Comparison of ENCODE assay signal across 1 cellular context in the genomic region with DNA sequence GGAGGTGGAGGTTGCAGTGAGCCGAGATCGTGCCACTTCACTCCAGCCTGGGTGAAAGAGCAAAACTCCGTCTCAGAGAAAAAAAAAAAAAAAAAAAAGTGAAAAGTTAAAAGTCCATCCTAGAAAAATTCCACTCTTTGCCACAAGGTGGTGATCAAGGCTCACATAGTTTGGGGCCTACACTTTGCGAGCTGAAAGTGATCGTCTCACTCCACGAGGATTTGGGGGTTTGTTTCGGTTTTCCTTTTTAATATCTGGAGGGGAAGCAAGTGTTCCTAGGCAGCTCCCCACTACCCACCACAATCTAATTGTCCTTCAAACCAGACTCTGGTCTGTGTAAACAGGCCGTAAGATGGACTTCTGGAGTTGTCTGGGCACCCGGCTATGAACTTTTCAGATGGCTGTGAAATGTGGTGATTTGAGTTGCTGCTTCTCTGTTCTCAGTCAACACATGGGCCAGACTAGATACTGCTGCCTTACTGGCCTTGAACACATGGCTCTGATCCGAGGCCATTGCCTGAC.
TF ChIP-seq lines count a peak whose summit lies in the region.

No MANE protein-coding gene starts in this region.

TF ChIP-seq in Ishikawa, 13 proteins besides CTCF, POLR2A, EP300 and RAD21 (continued from another document):
- TF ChIP-seq, protein P1, sequence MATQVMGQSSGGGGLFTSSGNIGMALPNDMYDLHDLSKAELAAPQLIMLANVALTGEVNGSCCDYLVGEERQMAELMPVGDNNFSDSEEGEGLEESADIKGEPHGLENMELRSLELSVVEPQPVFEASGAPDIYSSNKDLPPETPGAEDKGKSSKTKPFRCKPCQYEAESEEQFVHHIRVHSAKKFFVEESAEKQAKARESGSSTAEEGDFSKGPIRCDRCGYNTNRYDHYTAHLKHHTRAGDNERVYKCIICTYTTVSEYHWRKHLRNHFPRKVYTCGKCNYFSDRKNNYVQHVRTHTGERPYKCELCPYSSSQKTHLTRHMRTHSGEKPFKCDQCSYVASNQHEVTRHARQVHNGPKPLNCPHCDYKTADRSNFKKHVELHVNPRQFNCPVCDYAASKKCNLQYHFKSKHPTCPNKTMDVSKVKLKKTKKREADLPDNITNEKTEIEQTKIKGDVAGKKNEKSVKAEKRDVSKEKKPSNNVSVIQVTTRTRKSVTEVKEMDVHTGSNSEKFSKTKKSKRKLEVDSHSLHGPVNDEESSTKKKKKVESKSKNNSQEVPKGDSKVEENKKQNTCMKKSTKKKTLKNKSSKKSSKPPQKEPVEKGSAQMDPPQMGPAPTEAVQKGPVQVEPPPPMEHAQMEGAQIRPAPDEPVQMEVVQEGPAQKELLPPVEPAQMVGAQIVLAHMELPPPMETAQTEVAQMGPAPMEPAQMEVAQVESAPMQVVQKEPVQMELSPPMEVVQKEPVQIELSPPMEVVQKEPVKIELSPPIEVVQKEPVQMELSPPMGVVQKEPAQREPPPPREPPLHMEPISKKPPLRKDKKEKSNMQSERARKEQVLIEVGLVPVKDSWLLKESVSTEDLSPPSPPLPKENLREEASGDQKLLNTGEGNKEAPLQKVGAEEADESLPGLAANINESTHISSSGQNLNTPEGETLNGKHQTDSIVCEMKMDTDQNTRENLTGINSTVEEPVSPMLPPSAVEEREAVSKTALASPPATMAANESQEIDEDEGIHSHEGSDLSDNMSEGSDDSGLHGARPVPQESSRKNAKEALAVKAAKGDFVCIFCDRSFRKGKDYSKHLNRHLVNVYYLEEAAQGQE (IDR thresholded peaks at IDR 0.05; ENCODE audit: low read depth), result no peak
- no peak for TF ChIP-seq FOXM1 (IDR thresholded peaks at IDR 0.05; ENCODE audit: borderline replicate concordance, low read depth)
- no peak for TF ChIP-seq YY1 (IDR thresholded peaks at IDR 0.05; ENCODE audit: low read depth)
- TF ChIP-seq TCF12 (IDR thresholded peaks at IDR 0.05; ENCODE audit: low read depth), result no peak
- TF ChIP-seq ZBTB7A (IDR thresholded peaks at IDR 0.05; ENCODE audit: low read depth), result no peak
- TF ChIP-seq CEBPB (IDR thresholded peaks at IDR 0.05), result no peak
- TF ChIP-seq NFIC (IDR thresholded peaks at IDR 0.05), result no peak
- TF ChIP-seq CREB1 (IDR thresholded peaks at IDR 0.05; ENCODE audit: low read depth), result no peak
- TF ChIP-seq, protein P2, sequence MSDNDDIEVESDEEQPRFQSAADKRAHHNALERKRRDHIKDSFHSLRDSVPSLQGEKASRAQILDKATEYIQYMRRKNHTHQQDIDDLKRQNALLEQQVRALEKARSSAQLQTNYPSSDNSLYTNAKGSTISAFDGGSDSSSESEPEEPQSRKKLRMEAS (IDR thresholded peaks at IDR 0.05), result no peak
